23 cellular contexts compared by ENCODE assay signal in genomic region chr12:131017477-131017991, GRCh38.
"Had no signal": no experiment of that assay in that cellular context is flagged by ENCODE, and none has a peak within 500 bp of the region (broad histone marks: within the 10 kb centered on the region; RNA-seq: fewer than 3 reads in every experiment).

No MANE protein-coding gene starts in this region.

- H3K9me3 ChIP-seq: ascending aorta, esophagus muscularis mucosa, gastroesophageal sphincter, heart left ventricle, left ventricle myocardium inferior, tibial artery, uterus had no signal

- H3K9me3 Mint-ChIP-seq: activated B cell treated with CpG ODN at 0.5 μM for 24 hours; activated CD4-positive, alpha-beta memory T cell treated with anti-CD3 and anti-CD28 coated beads for 36 hours; activated naive CD4-positive, alpha-beta T cell treated with anti-CD3 and anti-CD28 coated beads for 36 hours; activated T-helper 2 cell treated with anti-CD3 and anti-CD28 coated beads, Interferon-gamma antibody, Interleukin-2, Interleukin-4, amounts not matched to agents 10 μg/mL and 5 μg/mL and 100 μg/mL, durations not matched to agents 14 hours and 24 hours and 36 hours; natural killer cell; stimulated activated naive B cell treated with anti-CD40 and anti-IgM and Interleukin-4, amounts not matched to agents 10 μg/mL and 1 μg/mL and 100 μg/mL, for 72 hours had no signal

- H3K4me3 ChIP-seq: ascending aorta, esophagus muscularis mucosa, gastroesophageal sphincter, heart left ventricle, left ventricle myocardium inferior, smooth muscle cell, tibial artery, uterus had no signal

- H3K4me2 ChIP-seq: smooth muscle cell had no signal

- H3K36me3 ChIP-seq: uterus had no signal

- H3K36me3 Mint-ChIP-seq: activated CD4-positive, alpha-beta memory T cell treated with anti-CD3 and anti-CD28 coated beads for 36 hours; natural killer cell; stimulated activated naive B cell treated with anti-CD40 and anti-IgM and Interleukin-4, amounts not matched to agents 10 μg/mL and 1 μg/mL and 100 μg/mL, for 72 hours had no signal

- H3K27ac ChIP-seq: ascending aorta, esophagus muscularis mucosa, gastroesophageal sphincter, left ventricle myocardium inferior, tibial artery, uterus had no signal

- H3K27ac Mint-ChIP-seq: activated B cell treated with CpG ODN at 0.5 μM for 24 hours; activated CD4-positive, alpha-beta memory T cell treated with anti-CD3 and anti-CD28 coated beads for 36 hours; activated naive CD4-positive, alpha-beta T cell treated with anti-CD3 and anti-CD28 coated beads for 36 hours; activated T-helper 2 cell treated with anti-CD3 and anti-CD28 coated beads, Interferon-gamma antibody, Interleukin-2, Interleukin-4, amounts not matched to agents 10 μg/mL and 5 μg/mL and 100 μg/mL, durations not matched to agents 14 hours and 24 hours and 36 hours; natural killer cell; stimulated activated naive B cell treated with anti-CD40 and anti-IgM and Interleukin-4, amounts not matched to agents 10 μg/mL and 1 μg/mL and 100 μg/mL, for 72 hours had no signal

- H3K27me3 ChIP-seq: ascending aorta, esophagus muscularis mucosa, gastroesophageal sphincter, heart left ventricle, tibial artery, uterus had no signal

- H3K27me3 Mint-ChIP-seq: activated B cell treated with CpG ODN at 0.5 μM for 24 hours; activated CD4-positive, alpha-beta memory T cell treated with anti-CD3 and anti-CD28 coated beads for 36 hours had no signal

- DNase-seq: activated B cell treated with CpG ODN at 0.5 μM for 24 hours; activated CD4-positive, alpha-beta memory T cell treated with anti-CD3 and anti-CD28 coated beads for 36 hours; activated CD4-positive, alpha-beta T cell treated with anti-CD3 and anti-CD28 coated beads for 4 hours; activated naive CD4-positive, alpha-beta T cell treated with anti-CD3 and anti-CD28 coated beads for 36 hours; activated T-cell treated with anti-CD3 and anti-CD28 coated beads, Interleukin-2, amount 50 U/mL, for 1 hour; effector CD4-positive, alpha-beta T cell; kidney glomerular epithelial cell; left ventricle myocardium inferior; natural killer cell; nucleus accumbens; stimulated activated CD4-positive, alpha-beta T cell treated with anti-CD3 and anti-CD28 coated beads, Interleukin-4, amount 100 ng/mL, for 24 hours; stimulated activated naive B cell treated with anti-CD40 and anti-IgM and Interleukin-4, amounts not matched to agents 10 μg/mL and 1 μg/mL and 100 μg/mL, for 72 hours; substantia nigra; T-helper 2 cell; tibial artery; uterus had no signal

- ATAC-seq: gastroesophageal sphincter; sciatic nerve; stimulated activated naive B cell treated with anti-CD40 and anti-IgM and Interleukin-4, amounts not matched to agents 10 μg/mL and 1 μg/mL and 100 μg/mL, for 72 hours had no signal

- H3K4me3 Mint-ChIP-seq: activated B cell treated with CpG ODN at 0.5 μM for 24 hours; activated CD4-positive, alpha-beta memory T cell treated with anti-CD3 and anti-CD28 coated beads for 36 hours; activated naive CD4-positive, alpha-beta T cell treated with anti-CD3 and anti-CD28 coated beads for 36 hours; natural killer cell; stimulated activated naive B cell treated with anti-CD40 and anti-IgM and Interleukin-4, amounts not matched to agents 10 μg/mL and 1 μg/mL and 100 μg/mL, for 72 hours had no signal

- H3K4me1 ChIP-seq: ascending aorta, gastroesophageal sphincter, tibial artery, uterus had no signal

- H3K4me1 Mint-ChIP-seq: activated B cell treated with CpG ODN at 0.5 μM for 24 hours, natural killer cell had no signal
